In the genomic region with DNA sequence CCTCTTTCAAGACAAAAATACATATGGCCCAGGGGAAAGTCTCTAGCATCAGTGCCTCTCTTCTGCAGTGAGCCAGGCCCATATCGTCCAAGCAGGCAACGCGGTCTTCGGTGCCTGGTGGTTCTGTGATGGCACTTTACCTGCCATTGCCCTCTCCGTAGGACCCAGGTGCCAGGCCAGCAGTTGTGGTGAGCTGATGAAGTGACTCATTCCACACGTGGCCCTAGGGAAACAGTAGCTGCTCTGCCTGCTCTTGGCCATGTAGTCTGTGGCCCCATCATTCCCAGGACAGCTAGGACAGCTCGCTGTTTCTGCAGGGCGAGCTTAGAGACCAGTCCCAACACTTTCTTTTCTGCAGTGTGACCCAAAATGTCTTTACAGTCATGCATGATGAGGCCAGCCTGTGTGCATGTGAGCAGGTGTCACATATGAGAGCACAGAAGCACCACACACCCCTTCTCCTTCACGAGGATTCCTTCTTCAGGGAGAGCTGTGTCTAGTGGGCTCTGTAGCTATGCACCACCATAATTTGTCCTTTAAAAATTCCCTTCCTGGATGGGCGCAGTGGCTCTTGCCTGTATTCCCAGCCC, we compare ENCODE assay signal across 1 cellular context.
TF ChIP-seq lines count a peak whose summit lies in the region.

No MANE protein-coding gene starts in this region.

TF ChIP-seq in H1, 55 proteins besides CTCF, POLR2A, EP300 and RAD21:
- TF ChIP-seq TCF12 (IDR thresholded peaks at IDR 0.05; ENCODE audit: low read depth, low read length), result no peak
- TF ChIP-seq GABPA (IDR thresholded peaks at IDR 0.05; ENCODE audit: borderline replicate concordance, insufficient read depth, low read length), result no peak
- no peak for TF ChIP-seq SAP30 (IDR thresholded peaks at IDR 0.05; ENCODE audit: insufficient read depth, insufficient replicate concordance, low read length)
- TF ChIP-seq HDAC6 (IDR thresholded peaks at IDR 0.05; ENCODE audit: low read depth, low read length), result no peak
- TF ChIP-seq CBX8 (IDR thresholded peaks at IDR 0.05; ENCODE audit: borderline replicate concordance, low read depth, low read length), result no peak
- TF ChIP-seq HDAC2 (IDR thresholded peaks at IDR 0.05; ENCODE audit: borderline replicate concordance in 1 of 2, low read depth in 2 of 2, low read length in 2 of 2), result no peak
- TF ChIP-seq TBP (IDR thresholded peaks at IDR 0.05; ENCODE audit: low read depth, low read length), result no peak
- TF ChIP-seq JUN (IDR thresholded peaks at IDR 0.05; ENCODE audit: low read depth, low read length), result no peak
- TF ChIP-seq, protein P1, sequence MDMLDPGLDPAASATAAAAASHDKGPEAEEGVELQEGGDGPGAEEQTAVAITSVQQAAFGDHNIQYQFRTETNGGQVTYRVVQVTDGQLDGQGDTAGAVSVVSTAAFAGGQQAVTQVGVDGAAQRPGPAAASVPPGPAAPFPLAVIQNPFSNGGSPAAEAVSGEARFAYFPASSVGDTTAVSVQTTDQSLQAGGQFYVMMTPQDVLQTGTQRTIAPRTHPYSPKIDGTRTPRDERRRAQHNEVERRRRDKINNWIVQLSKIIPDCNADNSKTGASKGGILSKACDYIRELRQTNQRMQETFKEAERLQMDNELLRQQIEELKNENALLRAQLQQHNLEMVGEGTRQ (IDR thresholded peaks at IDR 0.05; ENCODE audit: low read length), result no peak
- TF ChIP-seq KDM5A (IDR thresholded peaks at IDR 0.05; ENCODE audit: low read length), result no peak
- no peak for TF ChIP-seq TAF7 (optimal IDR thresholded peaks at IDR 0.05; ENCODE audit: borderline replicate concordance, low read depth, low read length)
- TF ChIP-seq, protein P2, sequence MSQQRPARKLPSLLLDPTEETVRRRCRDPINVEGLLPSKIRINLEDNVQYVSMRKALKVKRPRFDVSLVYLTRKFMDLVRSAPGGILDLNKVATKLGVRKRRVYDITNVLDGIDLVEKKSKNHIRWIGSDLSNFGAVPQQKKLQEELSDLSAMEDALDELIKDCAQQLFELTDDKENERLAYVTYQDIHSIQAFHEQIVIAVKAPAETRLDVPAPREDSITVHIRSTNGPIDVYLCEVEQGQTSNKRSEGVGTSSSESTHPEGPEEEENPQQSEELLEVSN (IDR thresholded peaks at IDR 0.05), result no peak
- no peak for TF ChIP-seq GTF2F1 (IDR thresholded peaks at IDR 0.05; ENCODE audit: borderline replicate concordance, low read depth, low read length)
- no peak for TF ChIP-seq SIN3A (conservative IDR thresholded peaks at IDR 0.05 in 1 of 2, IDR thresholded peaks at IDR 0.05 in 1 of 2; ENCODE audit: low read depth in 1 of 2, low read length in 2 of 2)
- no peak for TF ChIP-seq POLR2AphosphoS5 (IDR thresholded peaks at IDR 0.05; ENCODE audit: low read depth, low read length)
- no peak for TF ChIP-seq POU5F1 (IDR thresholded peaks at IDR 0.05; ENCODE audit: low read depth, low read length)
- TF ChIP-seq TAF1 (IDR thresholded peaks at IDR 0.05; ENCODE audit: low read depth, low read length), result no peak
